ENCODE assay signal across 8 cellular contexts in the genomic region with DNA sequence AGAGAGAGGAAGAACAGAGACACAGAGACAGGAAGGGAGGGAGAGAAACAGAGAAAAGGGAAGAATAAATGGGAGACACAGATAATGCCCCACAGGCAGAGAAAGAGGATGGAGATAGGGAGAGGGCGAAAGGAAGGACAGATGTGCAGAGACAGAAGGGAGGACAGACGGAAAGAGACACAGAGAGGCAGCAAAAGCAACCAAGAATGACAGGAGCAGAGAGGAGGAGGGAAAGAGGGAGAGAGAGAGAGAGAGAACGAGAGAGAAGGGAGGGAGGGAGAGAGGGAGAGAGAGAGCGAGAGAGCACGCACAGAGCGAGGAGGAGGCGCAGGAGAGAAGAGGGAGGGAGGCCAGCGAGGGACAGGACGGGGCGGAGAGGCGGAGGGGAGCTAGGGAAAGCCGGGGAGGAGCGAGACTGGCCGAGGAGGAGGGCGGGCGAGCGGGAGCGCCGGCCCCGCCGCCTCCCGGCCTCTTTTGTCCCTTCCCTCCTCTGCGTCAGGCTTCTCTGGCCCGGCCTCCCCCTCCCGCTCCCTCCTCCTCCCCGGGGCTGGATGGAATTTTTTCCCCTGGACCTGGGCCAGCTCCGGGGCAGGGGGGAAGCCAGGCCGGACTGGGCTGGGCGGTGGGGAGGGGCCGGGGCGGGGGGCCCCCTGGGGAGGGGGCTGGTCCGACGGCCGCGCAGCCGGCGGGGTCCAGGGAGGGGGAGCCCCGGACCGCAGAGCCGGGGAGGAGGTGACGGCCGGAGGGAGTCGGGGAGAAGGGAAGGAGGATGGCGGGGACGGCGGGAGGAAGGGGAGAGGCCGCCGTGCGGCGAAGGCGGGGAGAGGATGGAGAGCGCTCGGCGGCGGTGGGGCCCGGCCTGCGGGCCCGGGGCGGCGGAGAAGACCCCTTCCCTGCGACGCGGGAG. TPM values are rescaled to one million over a fixed set of nuclear protein-coding genes. Genes with fewer than 3 reads are reported as not detected.
DNase-seq lines count a peak whose midpoint lies in the region; ATAC-seq and TF ChIP-seq lines count a peak whose summit lies in the region.

No MANE protein-coding gene starts in this region.

- peak in 1 of 2 donors; percentile 69 for TF ChIP-seq POLR2A in gastrocnemius medialis (IDR thresholded peaks at IDR 0.05)

- in situ Hi-C loops in gastrocnemius medialis (cut with MboI; ENCODE audit: low sequenced_read_pairs in 4 of 4) = no loop called here

- no peaks in the 10 kb centered on the region for H3K9me3 ChIP-seq in gastrocnemius medialis

- no peaks in the 10 kb centered on the region for H3K36me3 ChIP-seq in gastrocnemius medialis

- ATAC-seq in gastrocnemius medialis = peak; percentile 79 to 83
- no peak for ATAC-seq in GM18520 (IDR thresholded peaks at IDR 0.05; ENCODE audit: unreplicated experiment)
- no peak for ATAC-seq in GM19035 (IDR thresholded peaks at IDR 0.05; ENCODE audit: unreplicated experiment)

- H3K27me3 ChIP-seq in HL-60 (ENCODE audit: insufficient read depth, poor library complexity, severe bottlenecking) = no peaks in the 10 kb centered on the region
- H3K27me3 ChIP-seq in gastrocnemius medialis = peaks cover 0 to 5% (median 0%) of the 10 kb centered on the region in 3 donors

- DNase-seq in C1 segment of cervical spinal cord (lab: John Stamatoyannopoulos, UW) = peak; percentile 61 to 97 (median 90)
- peak in 1 of 2 experiments; percentile 49 for DNase-seq in HL-60 (ENCODE audit: low read depth in 1 of 2, low spot score in 1 of 2)
- DNase-seq in RKO (ENCODE audit: low spot score) = peak; percentile 85
- peak; percentile 90 to 97 for DNase-seq in cerebellar nuclear complex (lab: John Stamatoyannopoulos, UW)
- peak; percentile 98 for DNase-seq in iris pigment epithelial cell (ENCODE audit: low read depth)
- peak; percentile 72 to 74 for DNase-seq in gastrocnemius medialis

- H3K27ac ChIP-seq in HL-60 (replicated peaks) (no peak overlapping the region), gastrocnemius medialis (peak overlapping the region; percentile 92 to 97 (median 94))

- TF ChIP-seq CTCF in HL-60 (IDR thresholded peaks at IDR 0.05; ENCODE audit: insufficient read depth, low read length) (no peak), gastrocnemius medialis (IDR thresholded peaks at IDR 0.05 in 4 of 5, conservative IDR thresholded peaks at IDR 0.05 in 1 of 5) (peak in 1 of 5 experiments; percentile 29)

- intact Hi-C loops in gastrocnemius medialis (cut with DNase I; ENCODE audit: low total_unique reads) = loop anchor here (10.0 kb wide), 1 partner anchor 324 kb away; a partner anchor contains a TSS

- peak overlapping the region; percentile 59 for H3K4me3 ChIP-seq in HL-60 (replicated peaks; ENCODE audit: insufficient read depth, low read length)
- H3K4me3 ChIP-seq in gastrocnemius medialis = peak overlapping the region; percentile 71 to 89 (median 82)

- peaks cover 9 to 16% of the 10 kb centered on the region in 2 donors for H3K4me1 ChIP-seq in gastrocnemius medialis

RNA-seq across cellular contexts. Expression of a gene that starts 4.2 kb away (rescaled TPM):
- under 1 TPM in 3 of 4 donors, not detected in 1; 0.64 to 0.94 (median 0.71) TPM for total RNA-seq in gastrocnemius medialis

RNA-seq across cellular contexts. Expression of a gene that starts 34.9 kb away (rescaled TPM):
- under 1 TPM in 1 of 4 donors, not detected in 3; 0.18 TPM for total RNA-seq in gastrocnemius medialis

RNA-seq across cellular contexts. Expression of a gene that starts 42.3 kb away (rescaled TPM):
- 1 to 10 TPM in 1 of 4 donors, under 1 TPM in 2, not detected in 1; 0.83 to 2.2 (median 0.98) TPM for total RNA-seq in gastrocnemius medialis

RNA-seq across cellular contexts. Expression of a gene that starts 58.7 kb away (rescaled TPM):
- 1 to 10 TPM in 1 of 4 donors, under 1 TPM in 1, not detected in 2; 0.18 to 1.0 TPM for total RNA-seq in gastrocnemius medialis

Comparison
In these comparisons a context has a peak if more than half of its experiments do, and no peak if none do; other contexts are left out.
1. ATAC-seq: peak in gastrocnemius medialis (2 of 2); none in GM18520 (single experiment) and GM19035 (single experiment).